ENCODE assay signal across 7 cellular contexts in genomic region chr9:125746774-125747052, GRCh38. TPM values are rescaled to one million over a fixed set of nuclear protein-coding genes. Genes with fewer than 3 reads are reported as not detected.
A peak's percentile ranks its signal among the peaks of the same experiment; 100 is the strongest.
DNase-seq lines count a peak whose midpoint lies in the region; TF ChIP-seq lines count a peak whose summit lies in the region.

No MANE protein-coding gene starts in this region.

- H3K9ac ChIP-seq in GM23248, result 0 out of 2 replicates have a peak overlapping the region, but pooled peaks have one; percentile 45

- H3K4me1 ChIP-seq in GM23248 (ENCODE audit: insufficient read depth) (peaks cover 49% of the 10 kb centered on the region), PC-9 (replicated peaks; ENCODE audit: insufficient read depth) (peaks cover 11% of the 10 kb centered on the region; the same call in 1 of the 2 replicates), suprapubic skin (peaks cover 33% of the 10 kb centered on the region)

- H3K4me2 ChIP-seq in GM23248 (ENCODE audit: unreplicated experiment) (peak overlapping the region; percentile 69), PC-9 (peak overlapping the region; percentile 83; the same call in 1 of the 2 replicates)

- H3K9me2 ChIP-seq in GM23248 (ENCODE audit: insufficient read depth) (no peaks in the 10 kb centered on the region), PC-9 (ENCODE audit: insufficient read depth) (no peaks in the 10 kb centered on the region)

- H4K20me1 ChIP-seq in GM23248 (ENCODE audit: insufficient read depth), result no peaks in the 10 kb centered on the region
- no peaks in the 10 kb centered on the region for H4K20me1 ChIP-seq in PC-9 (ENCODE audit: insufficient read depth)

- no peak overlapping the region for H3K27ac Mint-ChIP-seq in HFFc6

- TF ChIP-seq CTCF in PC-9 (conservative IDR thresholded peaks at IDR 0.05) (no peak), fibroblast of villous mesenchyme (IDR thresholded peaks at IDR 0.05; ENCODE audit: insufficient read depth, low read depth, low read length) (no peak), suprapubic skin (IDR thresholded peaks at IDR 0.05) (no peak), HFFc6 (IDR thresholded peaks at IDR 0.05) (no peak)

- in situ Hi-C loops in GM23248 (cut with MboI), result no loop called here

- H3K79me2 ChIP-seq in GM23248 (ENCODE audit: insufficient read depth) (peaks cover 44% of the 10 kb centered on the region), PC-9 (ENCODE audit: low read depth) (no peaks in the 10 kb centered on the region)

- no peaks in the 10 kb centered on the region for H3K9me3 ChIP-seq in GM23248 (ENCODE audit: low read depth)
- no peaks in the 10 kb centered on the region for H3K9me3 ChIP-seq in PC-9 (ENCODE audit: insufficient read depth, low read depth)
- no peaks in the 10 kb centered on the region for H3K9me3 ChIP-seq in suprapubic skin

- DNase-seq in GM23248 (peak; percentile 74), PC-9 (no peak), fibroblast of villous mesenchyme (ENCODE audit: low read depth) (no peak), suprapubic skin (ENCODE audit: low spot score in 2 of 2) (no peak), T-helper 1 cell (no peak), HFFc6 (no peak)
- DNase-seq in activated CD4-positive, alpha-beta T cell treated with anti-CD3 and anti-CD28 coated beads for 1 hour, result no peak

- H3K9me3 Mint-ChIP-seq in HFFc6, result no peaks in the 10 kb centered on the region

- peaks cover 3% of the 10 kb centered on the region; the same call in 1 of the 2 replicates for H3K27me3 Mint-ChIP-seq in HFFc6 (ENCODE audit: insufficient read depth)

- H2AFZ ChIP-seq in GM23248 (peak overlapping the region; percentile 56; the same call in 1 of the 2 replicates), PC-9 (no peak overlapping the region)

- intact Hi-C loops in PC-9 (cut with micrococcal nuclease; ENCODE audit: unreplicated experiment), result loop anchor here (2.0 to 10.0 kb wide), 2 partner anchors 188 to 322 kb away; no protein-coding TSS in a partner anchor

- CTCF ChIA-PET in PC-9 (lab: Charles Lee), result interaction anchor here (0.6 kb wide), 1 partner anchor 308 kb away, joined by 3 read pairs; no protein-coding TSS in a partner anchor

- H3K36me3 ChIP-seq in GM23248 (ENCODE audit: low read depth) (no peaks in the 10 kb centered on the region), PC-9 (ENCODE audit: low read depth) (no peaks in the 10 kb centered on the region), suprapubic skin (no peaks in the 10 kb centered on the region)

- H3K36me3 Mint-ChIP-seq in HFFc6 (ENCODE audit: low read depth), result peaks cover 28% of the 10 kb centered on the region

- H3K4me3 ChIP-seq in GM23248 (peak overlapping the region; percentile 65), PC-9 (peak overlapping the region; percentile 56; the same call in 1 of the 2 replicates), fibroblast of villous mesenchyme (ENCODE audit: low read depth, low read length) (peak overlapping the region; percentile 67), suprapubic skin (peak overlapping the region; percentile 98)

- TF ChIP-seq POLR2A in suprapubic skin (IDR thresholded peaks at IDR 0.05), result no peak

- 0% methylated on average over 35 of the region's 46 CpGs; no CpG with 5 or more reads in 1 of the 2 experiments for WGBS in GM23248 (ENCODE audit: low coverage in 1 of 2, low lambda C conversion rate in 2 of 2, missing lambda C conversion rate in 2 of 2), 2 experiments
- no CpG with 5 or more reads among the region's 46 CpGs for WGBS in suprapubic skin

- no TSS peak for BruUV-seq in PC-9 (replicated peaks; lab: Mats Ljungman, UMichigan)

- POLR2A ChIA-PET in PC-9 (lab: Charles Lee; ENCODE audit: unreplicated experiment), result no interaction called here

- H3K27me3 ChIP-seq in GM23248 (replicated peaks; ENCODE audit: insufficient read depth) (no peaks in the 10 kb centered on the region), PC-9 (ENCODE audit: insufficient read depth, low read depth) (no peaks in the 10 kb centered on the region), suprapubic skin (no peaks in the 10 kb centered on the region)

- H3K4me3 Mint-ChIP-seq in HFFc6, result no peak overlapping the region

- H3K27ac ChIP-seq in GM23248 (no peak overlapping the region), PC-9 (no peak overlapping the region), suprapubic skin (peak overlapping the region; percentile 92)

- H3K4me1 Mint-ChIP-seq in HFFc6 (ENCODE audit: low read depth), result peaks cover 69% of the 10 kb centered on the region

- TF ChIP-seq EP300 in suprapubic skin (IDR thresholded peaks at IDR 0.05), result no peak

- peaks cover 28% of the 10 kb centered on the region for H3F3A ChIP-seq in GM23248 (ENCODE audit: insufficient read depth)
- H3F3A ChIP-seq in PC-9 (ENCODE audit: insufficient read depth, low read depth), result no peaks in the 10 kb centered on the region; the same call in 1 of the 2 replicates

RNA-seq across cellular contexts. Expression of gene PBX3, which starts 0.5 kb away (rescaled TPM):
- total RNA-seq in GM23248 (2014; rRNA removed; shearing (Covaris generic)), result 27.4 and 30.9 TPM in 2 replicates
- 13.4 and 14.5 TPM in 2 replicates for polyA plus RNA-seq in GM23248 (2016; fragmentation: Nextera tagmentation; extraction: Ambion mirVana)
- total RNA-seq in PC-9 (2021) (12.0 and 18.3 TPM in 2 replicates), fibroblast of villous mesenchyme (23.8 and 27.6 TPM in 2 replicates), suprapubic skin (10 to 100 TPM; 25.7 to 71.5 (median 45.1) TPM)
- 10 to 100 TPM; 32.2 to 44.3 (median 40.3) TPM for total RNA-seq in HFFc6 (2021; fragmentation: NEBNext Ultra II Directional; extraction: Animal tissue kit (Norgen Biotek cat#: 25700))

RNA-seq across cellular contexts. Expression of gene MAPKAP1, which starts 39.7 kb away (rescaled TPM):
- total RNA-seq in GM23248 (2014; rRNA removed; shearing (Covaris generic)), result 74.5 and 75.1 TPM in 2 replicates
- polyA plus RNA-seq in GM23248 (2016; fragmentation: Nextera tagmentation; extraction: Ambion mirVana), result 65.5 and 68.5 TPM in 2 replicates
- total RNA-seq in PC-9 (2021) (112 and 115 TPM in 2 replicates), fibroblast of villous mesenchyme (92.0 and 93.4 TPM in 2 replicates), suprapubic skin (10 to 100 TPM; 57.6 to 70.2 (median 68.7) TPM)
- 100 to 1,000 TPM; 115 to 167 (median 130) TPM for total RNA-seq in HFFc6 (2021; fragmentation: NEBNext Ultra II Directional; extraction: Animal tissue kit (Norgen Biotek cat#: 25700))
